1 cellular context compared by ENCODE assay signal in the genomic region with DNA sequence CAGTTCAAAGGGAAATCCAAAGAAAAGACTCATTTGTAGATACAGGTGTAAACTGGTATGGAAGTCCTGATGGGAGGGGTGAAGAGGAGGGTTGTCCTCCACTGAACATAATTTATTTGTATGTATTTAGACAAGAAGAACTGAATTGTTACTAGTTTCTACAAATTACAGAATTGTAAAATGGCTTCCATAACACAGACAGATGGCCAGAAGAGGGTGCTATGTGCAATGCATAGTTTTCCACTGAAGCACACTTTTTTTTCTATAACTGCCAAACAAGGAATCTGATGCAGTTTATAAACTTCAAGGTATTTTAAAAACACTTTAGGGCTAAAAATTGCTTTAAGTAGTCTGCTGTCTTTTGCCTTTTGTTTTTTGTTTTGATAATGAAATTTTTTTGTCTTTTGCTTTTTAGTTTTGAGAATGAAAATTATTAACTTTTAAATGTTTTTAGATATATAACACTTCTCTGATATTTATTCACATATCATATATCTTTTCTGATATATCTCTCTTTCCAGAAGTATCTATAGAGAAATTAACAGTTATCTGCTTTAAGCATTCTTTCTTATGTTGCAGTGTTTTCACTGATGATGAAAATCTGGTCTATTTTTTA.
TF ChIP-seq lines count a peak whose summit lies in the region.

No MANE protein-coding gene starts in this region.

TF ChIP-seq in WTC11, 78 proteins besides CTCF, POLR2A, EP300 and RAD21 (continued from another document):
- TF ChIP-seq FOXP1 (CRISPR knock-in tag; IDR thresholded peaks at IDR 0.05; ENCODE audit: borderline replicate concordance) = no peak
